Comparison of ENCODE assay signal across 26 cellular contexts in the genomic region with DNA sequence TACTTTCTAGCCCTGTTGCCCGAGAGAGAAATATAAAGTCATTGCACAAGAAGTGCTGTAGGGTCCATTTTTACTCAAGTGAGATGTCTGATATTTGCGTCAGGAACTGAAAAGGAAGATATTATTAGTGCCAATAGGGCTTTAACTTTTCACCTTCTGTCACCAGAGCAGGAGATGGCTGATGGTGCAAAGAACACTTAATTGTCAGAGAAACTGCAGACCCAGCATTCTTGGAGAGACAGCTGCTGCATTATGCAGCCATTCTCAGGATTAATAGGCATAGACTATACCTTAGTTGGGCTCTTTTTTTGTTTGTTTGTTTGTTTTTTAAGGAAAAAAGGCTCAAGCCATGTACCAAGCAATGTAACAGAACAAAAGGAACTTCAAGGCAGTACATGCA.
"Had no signal": no experiment of that assay in that cellular context is flagged by ENCODE, and none has a peak within 500 bp of the region (broad histone marks: within the 10 kb centered on the region; RNA-seq: fewer than 3 reads in every experiment).

No MANE protein-coding gene starts in this region.

- H3K79me2 ChIP-seq: hepatocyte had no signal

- H3K4me2 ChIP-seq: hepatocyte had no signal

- H3K27me3 Mint-ChIP-seq: dendritic cell treated with granulocyte-macrophage colony-stimulating factor and Interleukin-4, amounts not matched to agents 40 ng/mL and 50 ng/mL, for 4 days had no signal

- H3K4me3 Mint-ChIP-seq: dendritic cell treated with granulocyte-macrophage colony-stimulating factor and Interleukin-4, amounts not matched to agents 40 ng/mL and 50 ng/mL, for 4 days; effector memory CD8-positive, alpha-beta T cell; endodermal cell had no signal

- H3K27me3 ChIP-seq: colonic mucosa, dorsolateral prefrontal cortex, esophagus muscularis mucosa, esophagus squamous epithelium, foreskin keratinocyte, gastrocnemius medialis, gastroesophageal sphincter, heart left ventricle, heart right ventricle, hepatocyte had no signal

- DNase-seq: colonic mucosa; cortex of kidney; dermis blood vessel endothelial cell; dorsolateral prefrontal cortex; effector CD4-positive, alpha-beta T cell; effector CD8-positive, alpha-beta T cell; effector memory CD8-positive, alpha-beta T cell; endodermal cell; erythroblast; esophagus squamous epithelium; foreskin fibroblast; foreskin keratinocyte; foreskin melanocyte; gastrocnemius medialis; glutamatergic neuron; head of caudate nucleus; heart left ventricle; heart right ventricle; hippocampal formation had no signal

- H3K4me1 ChIP-seq: colonic mucosa, esophagus muscularis mucosa, esophagus squamous epithelium, foreskin keratinocyte, gastroesophageal sphincter, heart right ventricle had no signal

- H3K27ac Mint-ChIP-seq: dendritic cell treated with granulocyte-macrophage colony-stimulating factor and Interleukin-4, amounts not matched to agents 40 ng/mL and 50 ng/mL, for 4 days; effector memory CD8-positive, alpha-beta T cell; endodermal cell had no signal

- ATAC-seq: effector memory CD8-positive, alpha-beta T cell; esophagus mucosa; foreskin keratinocyte; gastrocnemius medialis; gastroesophageal sphincter; heart left ventricle; heart right ventricle had no signal

- H3K9me3 ChIP-seq: colonic mucosa, esophagus muscularis mucosa, esophagus squamous epithelium, gastrocnemius medialis, gastroesophageal sphincter, heart left ventricle had no signal

- H3K4me1 Mint-ChIP-seq: endodermal cell had no signal

- H3K27ac ChIP-seq: colonic mucosa, coronary artery, dorsolateral prefrontal cortex, epithelial cell of prostate, esophagus muscularis mucosa, esophagus squamous epithelium, foreskin keratinocyte, gastroesophageal sphincter, heart left ventricle, heart right ventricle, hepatocyte had no signal

- H2AFZ ChIP-seq: hepatocyte had no signal

- H3K36me3 ChIP-seq: colonic mucosa, esophagus muscularis mucosa, esophagus squamous epithelium, gastrocnemius medialis, gastroesophageal sphincter, heart left ventricle, heart right ventricle had no signal

- H3K9me3 Mint-ChIP-seq: dendritic cell treated with granulocyte-macrophage colony-stimulating factor and Interleukin-4, amounts not matched to agents 40 ng/mL and 50 ng/mL, for 4 days; effector memory CD8-positive, alpha-beta T cell; endodermal cell had no signal

- H3K4me3 ChIP-seq: colonic mucosa, coronary artery, dorsolateral prefrontal cortex, esophagus muscularis mucosa, esophagus squamous epithelium, gastrocnemius medialis, gastroesophageal sphincter, heart left ventricle, heart right ventricle, hepatocyte had no signal
